Comparison of ENCODE assay signal across 21 cellular contexts in genomic region chr1:230694991-230695390, GRCh38. TPM values are rescaled to one million over a fixed set of nuclear protein-coding genes. Genes with fewer than 3 reads are reported as not detected.
DNase-seq lines count a peak whose midpoint lies in the region; ATAC-seq and TF ChIP-seq lines count a peak whose summit lies in the region.
"Had no signal": no experiment of that assay in that cellular context is flagged by ENCODE, and none has a peak within 500 bp of the region (broad histone marks: within the 10 kb centered on the region; RNA-seq: fewer than 3 reads in every experiment).

No MANE protein-coding gene starts in this region.

- no peak for ATAC-seq in CD8-positive, alpha-beta T cell
- ATAC-seq: HCT116, SK-N-SH treated with all-trans-retinoic acid at 6 μM for 48 hours had no signal

- no peaks in the 10 kb centered on the region for H3K4me1 Mint-ChIP-seq in CD8-positive, alpha-beta T cell (ENCODE audit: low read depth)
- H3K4me1 Mint-ChIP-seq in glutamatergic neuron (ENCODE audit: low read depth, unreplicated experiment), result peaks cover 1% of the 10 kb centered on the region

- no peak overlapping the region for H2AFZ ChIP-seq in neuronal stem cell (ENCODE audit: low read length)

- H3K9me3 ChIP-seq in CD8-positive, alpha-beta T cell (ENCODE audit: low read length), result no peaks in the 10 kb centered on the region
- no peaks in the 10 kb centered on the region for H3K9me3 ChIP-seq in HEK293 (ENCODE audit: control insufficient read depth, insufficient read depth, low read depth, low read length)
- no peaks in the 10 kb centered on the region for H3K9me3 ChIP-seq in neuronal stem cell (replicated peaks in 1 of 2; ENCODE audit: control insufficient read depth in 2 of 2, insufficient read depth in 1 of 2, low read depth in 1 of 2, low read length in 2 of 2)

- H3K23ac ChIP-seq in neuronal stem cell (ENCODE audit: low read depth, low read length, poor library complexity), result peak overlapping the region; percentile 77

- H2BK12ac ChIP-seq in neuronal stem cell (ENCODE audit: low read length), result no peak overlapping the region

- H3K4me1 ChIP-seq in CD8-positive, alpha-beta T cell (ENCODE audit: insufficient read depth, low read length), result no peaks in the 10 kb centered on the region
- H3K4me1 ChIP-seq in HEK293 (ENCODE audit: control insufficient read depth, insufficient read depth, low read length) (no peaks in the 10 kb centered on the region), neuronal stem cell (ENCODE audit: control insufficient read depth in 2 of 2, insufficient read depth in 1 of 2, low read depth in 1 of 2, low read length in 2 of 2) (peaks cover 0 to 6% of the 10 kb centered on the region in 2 donors)

- intact Hi-C loops in CD8-positive, alpha-beta T cell (cut with DNase I, micrococcal nuclease), result no loop called here

- POLR2A ChIA-PET in CD8-positive, alpha-beta T cell (lab: Charles Lee), result no interaction called here
- POLR2A ChIA-PET in HEK293 (lab: Yijun Ruan, JAX), result no interaction called here

- H4K91ac ChIP-seq in neuronal stem cell (ENCODE audit: low read depth, low read length, poor library complexity), result no peak overlapping the region

- no peak overlapping the region for H2BK15ac ChIP-seq in neuronal stem cell (ENCODE audit: low read length)

- no peak overlapping the region for H3K18ac ChIP-seq in neuronal stem cell (ENCODE audit: low read length)

- no peak for TF ChIP-seq CTCF in CD8-positive, alpha-beta T cell (IDR thresholded peaks at IDR 0.05)
- TF ChIP-seq CTCF in HEK293 (tag by site-specific recombination; IDR thresholded peaks at IDR 0.05), result no peak
- no peak for TF ChIP-seq CTCF in GM20000 (IDR thresholded peaks at IDR 0.05; ENCODE audit: extremely low read depth, missing control alignments)
- no peak for TF ChIP-seq CTCF in glutamatergic neuron (IDR thresholded peaks at IDR 0.05; ENCODE audit: partially characterized antibody, unreplicated experiment)

- peaks cover under 1% of the 10 kb centered on the region for H3K27me3 Mint-ChIP-seq in CD8-positive, alpha-beta T cell (ENCODE audit: low read depth)
- H3K27me3 Mint-ChIP-seq in glutamatergic neuron (ENCODE audit: unreplicated experiment), result peaks cover 4% of the 10 kb centered on the region

- no peak overlapping the region for H2BK5ac ChIP-seq in neuronal stem cell (ENCODE audit: low read length)

- no peak overlapping the region for H3K14ac ChIP-seq in neuronal stem cell (ENCODE audit: low read length)

- CTCF ChIA-PET in CD8-positive, alpha-beta T cell (lab: Charles Lee), result no interaction called here
- CTCF ChIA-PET in HEK293 (lab: Yijun Ruan, JAX), result interaction anchor here (0.7 kb wide), 1 partner anchor 12 kb away, joined by 3 read pairs; no protein-coding TSS in a partner anchor

- H2AK5ac ChIP-seq in neuronal stem cell (ENCODE audit: low read depth, low read length), result no peak overlapping the region

- H3K9ac ChIP-seq in neuronal stem cell (ENCODE audit: low read depth, low read length, poor library complexity), result no peak overlapping the region

- no peak overlapping the region for H4K8ac ChIP-seq in neuronal stem cell (ENCODE audit: low read depth, low read length)

- no peak overlapping the region for H3K27ac ChIP-seq in CD8-positive, alpha-beta T cell (ENCODE audit: low read depth, low read length)
- H3K27ac ChIP-seq in HEK293 (ENCODE audit: extremely low read depth, low read depth, low read length) (no peak overlapping the region), cingulate gyrus (ENCODE audit: low read depth, low read length) (peak overlapping the region; percentile 82), neuronal stem cell (replicated peaks; ENCODE audit: low read length) (no peak overlapping the region)
- H3K27ac ChIP-seq: RWPE1 had no signal

- no peak overlapping the region for H2BK120ac ChIP-seq in neuronal stem cell (ENCODE audit: low read depth, low read length)

- no peaks in the 10 kb centered on the region for H3K27me3 ChIP-seq in CD8-positive, alpha-beta T cell (ENCODE audit: insufficient read depth, low read length)
- no peaks in the 10 kb centered on the region for H3K27me3 ChIP-seq in neuronal stem cell (ENCODE audit: control insufficient read depth in 3 of 3, insufficient read depth in 3 of 3, low read depth in 1 of 3, low read length in 3 of 3)

- no CpG with 5 or more reads among the region's 4 CpGs for WGBS in neuronal stem cell (ENCODE audit: extremely low coverage in 2 of 2, insufficient read length in 2 of 2, insufficient replicate concordance in 1 of 2), 2 donors

- no peaks in the 10 kb centered on the region for H3K9me3 Mint-ChIP-seq in CD8-positive, alpha-beta T cell
- peaks cover 7% of the 10 kb centered on the region for H3K9me3 Mint-ChIP-seq in glutamatergic neuron (ENCODE audit: unreplicated experiment)

- H3K4me2 ChIP-seq in neuronal stem cell (ENCODE audit: insufficient read depth, low read length, poor library complexity, severe bottlenecking), result no peak overlapping the region

- DNase-seq in CD8-positive, alpha-beta T cell, result no peak
- DNase-seq in neuronal stem cell (ENCODE audit: low spot score), result no peak
- no peak for DNase-seq in NCI-H1105 (lab: John Stamatoyannopoulos, UW)
- no peak for DNase-seq in GM20000 (ENCODE audit: low spot score)
- DNase-seq in glutamatergic neuron, result no peak
- DNase-seq in NCI-H1694 (lab: John Stamatoyannopoulos, UW), result no peak
- DNase-seq: C1 segment of cervical spinal cord, DMS79, KG1, NCI-H1417, NCI-H187 treated with DMSO at 0.1 percent for 48 hours, NCI-H226, NCI-H524, NCI-H82, OCI-M1, SIG-M5 had no signal

- no peak overlapping the region for H3K4ac ChIP-seq in neuronal stem cell (ENCODE audit: low read length)

- H3K4me3 Mint-ChIP-seq in CD8-positive, alpha-beta T cell, result no peak overlapping the region
- H3K4me3 Mint-ChIP-seq in glutamatergic neuron (ENCODE audit: unreplicated experiment), result no peak overlapping the region

- H3K36me3 Mint-ChIP-seq in CD8-positive, alpha-beta T cell, result peaks cover 39% of the 10 kb centered on the region
- H3K36me3 Mint-ChIP-seq in glutamatergic neuron (ENCODE audit: unreplicated experiment), result no peaks in the 10 kb centered on the region

- H3K79me1 ChIP-seq in neuronal stem cell (ENCODE audit: low read depth, low read length), result no peaks in the 10 kb centered on the region

- H3K27ac Mint-ChIP-seq in CD8-positive, alpha-beta T cell, result peak overlapping the region; percentile 39
- H3K27ac Mint-ChIP-seq in glutamatergic neuron (ENCODE audit: unreplicated experiment), result no peak overlapping the region

- H3K36me3 ChIP-seq in CD8-positive, alpha-beta T cell (ENCODE audit: insufficient read depth, low read length), result peaks cover 19% of the 10 kb centered on the region
- H3K36me3 ChIP-seq in HEK293 (ENCODE audit: control insufficient read depth in 2 of 2, insufficient read depth in 1 of 2, low read length in 2 of 2) (peaks cover 19 to 43% of the 10 kb centered on the region in 2 experiments), neuronal stem cell (replicated peaks in 1 of 2; ENCODE audit: control insufficient read depth in 2 of 2, insufficient read depth in 2 of 2, low read length in 2 of 2) (peaks cover 14 to 48% of the 10 kb centered on the region in 2 donors)

- H3K4me3 ChIP-seq in CD8-positive, alpha-beta T cell (ENCODE audit: low read depth, low read length), result no peak overlapping the region
- no peak overlapping the region for H3K4me3 ChIP-seq in HEK293 (ENCODE audit: low read depth, low read length)
- H3K4me3 ChIP-seq in neuronal stem cell (ENCODE audit: low read length in 2 of 2), result no peak overlapping the region

TF ChIP-seq in HEK293, 187 proteins besides CTCF, POLR2A, EP300 and RAD21:
- TF ChIP-seq ZNF544 (tag by site-specific recombination; IDR thresholded peaks at IDR 0.05), result no peak
- peak; percentile 94 for TF ChIP-seq ZBTB44 (tag by site-specific recombination; IDR thresholded peaks at IDR 0.05)
- TF ChIP-seq ZIC2 (tag by site-specific recombination; IDR thresholded peaks at IDR 0.05), result peak; percentile 69

RNA-seq across cellular contexts. Expression of gene AGT, which starts 18.9 kb away (rescaled TPM):
- not detected for total RNA-seq in CD8-positive, alpha-beta T cell
- polyA plus RNA-seq in neuronal stem cell (2013, experiment 1 of 2), result 0.20 TPM
- polyA plus RNA-seq in neuronal stem cell (2013, experiment 2 of 2), result 0.22 TPM
- 6.3 TPM for total RNA-seq in glutamatergic neuron (ENCODE audit: unreplicated experiment)

RNA-seq across cellular contexts. Expression of gene CAPN9, which starts 52.2 kb away (rescaled TPM):
- total RNA-seq in CD8-positive, alpha-beta T cell, result not detected
- 0.15 TPM for polyA plus RNA-seq in neuronal stem cell (2013, experiment 1 of 2)
- polyA plus RNA-seq in neuronal stem cell (2013, experiment 2 of 2), result 0.26 TPM
- not detected for total RNA-seq in glutamatergic neuron (ENCODE audit: unreplicated experiment)

RNA-seq across cellular contexts. Expression of gene COG2, which starts 52.7 kb away (rescaled TPM):
- 10 to 100 TPM; 20.1 to 25.7 TPM for total RNA-seq in CD8-positive, alpha-beta T cell
- 18.8 TPM for polyA plus RNA-seq in neuronal stem cell (2013, experiment 1 of 2)
- 18.5 TPM for polyA plus RNA-seq in neuronal stem cell (2013, experiment 2 of 2)
- total RNA-seq in glutamatergic neuron (ENCODE audit: unreplicated experiment), result 29.0 TPM
